19 cellular contexts compared by ENCODE assay signal in the genomic region with DNA sequence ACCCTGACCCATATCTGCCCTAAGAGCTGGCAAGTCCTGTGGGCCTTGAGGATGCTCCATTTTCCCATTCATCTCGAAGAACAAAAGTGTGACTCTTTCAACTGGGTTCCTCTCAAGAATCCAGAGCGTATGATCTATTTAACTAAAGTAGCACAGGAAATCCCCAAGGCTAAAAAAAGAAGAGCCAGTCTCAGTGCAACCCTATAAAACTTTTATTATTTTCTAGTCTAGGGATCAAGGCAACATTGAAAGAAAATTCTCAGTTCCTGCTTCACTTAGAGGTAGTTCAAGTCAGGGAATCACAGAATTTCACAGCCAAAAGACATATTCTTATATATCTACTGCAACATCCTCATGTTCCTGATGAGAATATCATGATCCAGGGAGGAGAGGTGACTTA. TPM values are rescaled to one million over a fixed set of nuclear protein-coding genes. Genes with fewer than 3 reads are reported as not detected.
DNase-seq lines count a peak whose midpoint lies in the region; ATAC-seq and TF ChIP-seq lines count a peak whose summit lies in the region.
"Had no signal": no experiment of that assay in that cellular context is flagged by ENCODE, and none has a peak within 500 bp of the region (broad histone marks: within the 10 kb centered on the region; RNA-seq: fewer than 3 reads in every experiment).

No MANE protein-coding gene starts in this region.

- no peaks in the 10 kb centered on the region for H3K36me3 ChIP-seq in BLaER1 treated with 17β-estradiol and CSF1 and Interleukin-3, amounts not matched to agents 10 nM and 100 nM
- H3K36me3 ChIP-seq in Loucy (ENCODE audit: insufficient read depth, low read length) (no peaks in the 10 kb centered on the region), SK-N-MC (ENCODE audit: insufficient read depth, low read length) (no peaks in the 10 kb centered on the region), neural cell (ENCODE audit: insufficient read depth, low read length) (no peaks in the 10 kb centered on the region)

- H3K4me3 Mint-ChIP-seq in natural killer cell (no peak overlapping the region), WTC11 (no peak overlapping the region)
- H3K4me3 Mint-ChIP-seq: CD4-positive, CD25-positive, alpha-beta regulatory T cell; CD8-positive, alpha-beta memory T cell; H9 had no signal

- H3K4me2 ChIP-seq in BLaER1 treated with 17β-estradiol and CSF1 and Interleukin-3, amounts not matched to agents 10 nM and 100 nM, result peak overlapping the region in 8 of 11 experiments; percentile 16 to 52 (median 42); a peak in 15 of 22 replicates
- H3K4me2 ChIP-seq in Loucy (ENCODE audit: low read depth, low read length, poor library complexity, severe bottlenecking), result peak overlapping the region; percentile 36
- H3K4me2 ChIP-seq in neural cell (ENCODE audit: low read length), result no peak overlapping the region

- H3K27me3 ChIP-seq in BLaER1 treated with 17β-estradiol and CSF1 and Interleukin-3, amounts not matched to agents 10 nM and 100 nM, result no peaks in the 10 kb centered on the region
- H3K27me3 ChIP-seq in Loucy (ENCODE audit: insufficient read depth, low read length, poor library complexity, severe bottlenecking), result no peaks in the 10 kb centered on the region
- no peaks in the 10 kb centered on the region for H3K27me3 ChIP-seq in neural cell (ENCODE audit: insufficient read depth, low read depth, low read length)

- no peaks in the 10 kb centered on the region for H3K4me1 Mint-ChIP-seq in natural killer cell
- no peaks in the 10 kb centered on the region for H3K4me1 Mint-ChIP-seq in WTC11
- H3K4me1 Mint-ChIP-seq: CD4-positive, CD25-positive, alpha-beta regulatory T cell; CD8-positive, alpha-beta memory T cell; H9 had no signal

- no peak overlapping the region for H3K9ac ChIP-seq in BLaER1 treated with 17β-estradiol and CSF1 and Interleukin-3, amounts not matched to agents 10 nM and 100 nM
- H3K9ac ChIP-seq in Loucy (ENCODE audit: low read depth, low read length, poor library complexity, severe bottlenecking) (no peak overlapping the region), SK-N-MC (ENCODE audit: insufficient read length) (no peak overlapping the region), neural cell (ENCODE audit: low read length) (no peak overlapping the region)

- H2AFZ ChIP-seq in Loucy (ENCODE audit: low read length) (0 out of 2 replicates have a peak overlapping the region, but pooled peaks have one; percentile 31), neural cell (ENCODE audit: low read depth, low read length) (no peak overlapping the region)

- peaks cover 0 to 26% (median 11%) of the 10 kb centered on the region in 10 experiments; a peak in 10 of 20 replicates for H3K4me1 ChIP-seq in BLaER1 treated with 17β-estradiol and CSF1 and Interleukin-3, amounts not matched to agents 10 nM and 100 nM
- peaks cover 26% of the 10 kb centered on the region for H3K4me1 ChIP-seq in Loucy (ENCODE audit: insufficient read depth, low read length, poor library complexity, severe bottlenecking)
- H3K4me1 ChIP-seq: Caco-2 had no signal

- CTCF ChIA-PET in WTC11 (lab: Charles Lee), result no interaction called here

- no peak overlapping the region for H3K4me3 ChIP-seq in BLaER1 treated with 17β-estradiol and CSF1 and Interleukin-3, amounts not matched to agents 10 nM and 100 nM
- H3K4me3 ChIP-seq in Loucy (ENCODE audit: low read length, poor library complexity, severe bottlenecking), result peak overlapping the region; percentile 17
- no peak overlapping the region for H3K4me3 ChIP-seq in SK-N-MC
- H3K4me3 ChIP-seq in neural cell (ENCODE audit: low read length), result no peak overlapping the region

- H3K9me3 Mint-ChIP-seq in natural killer cell (peaks cover 5 to 8% of the 10 kb centered on the region in 2 donors), WTC11 (peaks cover 51% of the 10 kb centered on the region)
- H3K9me3 Mint-ChIP-seq: H9 had no signal

- H3K27me3 Mint-ChIP-seq in natural killer cell (ENCODE audit: low read depth in 2 of 2) (no peaks in the 10 kb centered on the region), WTC11 (ENCODE audit: low read depth) (no peaks in the 10 kb centered on the region)
- H3K27me3 Mint-ChIP-seq: CD4-positive, CD25-positive, alpha-beta regulatory T cell; CD8-positive, alpha-beta memory T cell had no signal

- no peak for TF ChIP-seq RAD21 in neural cell (conservative IDR thresholded peaks at IDR 0.05)

- no peak overlapping the region for H3K27ac Mint-ChIP-seq in natural killer cell
- no peak overlapping the region for H3K27ac Mint-ChIP-seq in WTC11
- H3K27ac Mint-ChIP-seq: CD4-positive, CD25-positive, alpha-beta regulatory T cell; CD8-positive, alpha-beta memory T cell; H9 had no signal

- H3K9me3 ChIP-seq in BLaER1 treated with 17β-estradiol and CSF1 and Interleukin-3, amounts not matched to agents 10 nM and 100 nM (replicated peaks in 1 of 11), result peaks cover 0 to 5% (median 0%) of the 10 kb centered on the region in 11 experiments; a peak in 1 of 22 replicates
- no peaks in the 10 kb centered on the region for H3K9me3 ChIP-seq in Loucy (ENCODE audit: insufficient read depth, low read depth, low read length)
- no peaks in the 10 kb centered on the region for H3K9me3 ChIP-seq in SK-N-MC (ENCODE audit: low read depth, low read length)
- no peaks in the 10 kb centered on the region for H3K9me3 ChIP-seq in neural cell (ENCODE audit: low read length)
- H3K9me3 ChIP-seq: Caco-2 had no signal

- TF ChIP-seq CTCF in Loucy (conservative IDR thresholded peaks at IDR 0.05; ENCODE audit: low read length), result no peak
- no peak for TF ChIP-seq CTCF in neural cell (IDR thresholded peaks at IDR 0.05; ENCODE audit: poor library complexity, severe bottlenecking)
- TF ChIP-seq CTCF in natural killer cell (IDR thresholded peaks at IDR 0.05), result no peak
- TF ChIP-seq CTCF in WTC11 (IDR thresholded peaks at IDR 0.05), result no peak

- H3K36me3 Mint-ChIP-seq in natural killer cell (no peaks in the 10 kb centered on the region), WTC11 (peaks cover 24% of the 10 kb centered on the region; the same call in 1 of the 2 replicates)
- H3K36me3 Mint-ChIP-seq: CD4-positive, CD25-positive, alpha-beta regulatory T cell; CD8-positive, alpha-beta memory T cell had no signal

- no peaks in the 10 kb centered on the region for H3F3A ChIP-seq in Loucy (ENCODE audit: low read depth)
- H3F3A ChIP-seq in neural cell (ENCODE audit: insufficient read depth, low read length, poor library complexity, severe bottlenecking), result no peaks in the 10 kb centered on the region

- POLR2A ChIA-PET in WTC11 (lab: Charles Lee), result no interaction called here

- no peaks in the 10 kb centered on the region for H4K20me1 ChIP-seq in BLaER1 treated with 17β-estradiol and CSF1 and Interleukin-3, amounts not matched to agents 10 nM and 100 nM
- H4K20me1 ChIP-seq in Loucy (ENCODE audit: insufficient read depth, low read length, poor library complexity, severe bottlenecking) (no peaks in the 10 kb centered on the region), neural cell (ENCODE audit: insufficient read depth) (no peaks in the 10 kb centered on the region)

- no peaks in the 10 kb centered on the region for H3K79me2 ChIP-seq in Loucy (ENCODE audit: insufficient read depth, low read length)
- no peaks in the 10 kb centered on the region for H3K79me2 ChIP-seq in neural cell (replicated peaks; ENCODE audit: insufficient read depth, low read length)

- H3K9me2 ChIP-seq in Loucy (replicated peaks; ENCODE audit: low read depth, low read length) (no peaks in the 10 kb centered on the region), neural cell (ENCODE audit: insufficient read depth, low read length) (no peaks in the 10 kb centered on the region)

- TF ChIP-seq EP300 in neural cell (conservative IDR thresholded peaks at IDR 0.05; ENCODE audit: poor library complexity, severe bottlenecking), result no peak

- no peak overlapping the region for H3K27ac ChIP-seq in BLaER1 treated with 17β-estradiol and CSF1 and Interleukin-3, amounts not matched to agents 10 nM and 100 nM
- H3K27ac ChIP-seq in SK-N-MC (no peak overlapping the region), neural cell (ENCODE audit: low read length) (peak overlapping the region; percentile 79)

- ATAC-seq in natural killer cell (no peak), WTC11 (no peak)

- DNase-seq in SK-N-MC (ENCODE audit: low read depth, low spot score) (peak; percentile 39), natural killer cell (no peak), WTC11 (ENCODE audit: low spot score) (no peak), NCI-H1694 (lab: John Stamatoyannopoulos, UW) (no peak), NCI-H69 (lab: John Stamatoyannopoulos, UW) (no peak)
- DNase-seq: 8988T; C1 segment of cervical spinal cord; Caco-2; CD4-positive, CD25-positive, alpha-beta regulatory T cell; CD8-positive, alpha-beta memory T cell; DMS79; GDM1; H9 had no signal

- intact Hi-C loops in natural killer cell (cut with micrococcal nuclease), result no loop called here

TF ChIP-seq in WTC11, 78 proteins besides CTCF, POLR2A, EP300 and RAD21 (continues in another document):
- TF ChIP-seq IRF2 (CRISPR knock-in tag; IDR thresholded peaks at IDR 0.05; ENCODE audit: borderline replicate concordance, low read depth), result no peak
- TF ChIP-seq, protein P1, sequence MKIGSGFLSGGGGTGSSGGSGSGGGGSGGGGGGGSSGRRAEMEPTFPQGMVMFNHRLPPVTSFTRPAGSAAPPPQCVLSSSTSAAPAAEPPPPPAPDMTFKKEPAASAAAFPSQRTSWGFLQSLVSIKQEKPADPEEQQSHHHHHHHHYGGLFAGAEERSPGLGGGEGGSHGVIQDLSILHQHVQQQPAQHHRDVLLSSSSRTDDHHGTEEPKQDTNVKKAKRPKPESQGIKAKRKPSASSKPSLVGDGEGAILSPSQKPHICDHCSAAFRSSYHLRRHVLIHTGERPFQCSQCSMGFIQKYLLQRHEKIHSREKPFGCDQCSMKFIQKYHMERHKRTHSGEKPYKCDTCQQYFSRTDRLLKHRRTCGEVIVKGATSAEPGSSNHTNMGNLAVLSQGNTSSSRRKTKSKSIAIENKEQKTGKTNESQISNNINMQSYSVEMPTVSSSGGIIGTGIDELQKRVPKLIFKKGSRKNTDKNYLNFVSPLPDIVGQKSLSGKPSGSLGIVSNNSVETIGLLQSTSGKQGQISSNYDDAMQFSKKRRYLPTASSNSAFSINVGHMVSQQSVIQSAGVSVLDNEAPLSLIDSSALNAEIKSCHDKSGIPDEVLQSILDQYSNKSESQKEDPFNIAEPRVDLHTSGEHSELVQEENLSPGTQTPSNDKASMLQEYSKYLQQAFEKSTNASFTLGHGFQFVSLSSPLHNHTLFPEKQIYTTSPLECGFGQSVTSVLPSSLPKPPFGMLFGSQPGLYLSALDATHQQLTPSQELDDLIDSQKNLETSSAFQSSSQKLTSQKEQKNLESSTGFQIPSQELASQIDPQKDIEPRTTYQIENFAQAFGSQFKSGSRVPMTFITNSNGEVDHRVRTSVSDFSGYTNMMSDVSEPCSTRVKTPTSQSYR (CRISPR knock-in tag; IDR thresholded peaks at IDR 0.05), result no peak
- no peak for TF ChIP-seq JAZF1 (CRISPR knock-in tag; IDR thresholded peaks at IDR 0.05)
- TF ChIP-seq RELA (CRISPR knock-in tag; IDR thresholded peaks at IDR 0.05; ENCODE audit: borderline replicate concordance), result no peak

RNA-seq across cellular contexts. Expression of a gene that starts 51.6 kb away (rescaled TPM):
- 21.9 and 23.8 TPM in 2 replicates for polyA plus RNA-seq in neural cell
- 78.1 and 83.5 TPM in 2 replicates for polyA minus RNA-seq in neural cell
- total RNA-seq in natural killer cell (not detected), WTC11 (2021) (0.11 to 0.42 TPM (median 0.39 TPM) in 3 replicates)
- total RNA-seq: A673; Caco-2; CD4-positive, CD25-positive, alpha-beta regulatory T cell; CD8-positive, alpha-beta memory T cell; Daoy had no signal
- polyA plus RNA-seq: AG04450; CD4-positive, CD25-positive, alpha-beta regulatory T cell; CD8-positive, alpha-beta memory T cell had no signal
